ENCODE assay signal across 18 cellular contexts in the genomic region with DNA sequence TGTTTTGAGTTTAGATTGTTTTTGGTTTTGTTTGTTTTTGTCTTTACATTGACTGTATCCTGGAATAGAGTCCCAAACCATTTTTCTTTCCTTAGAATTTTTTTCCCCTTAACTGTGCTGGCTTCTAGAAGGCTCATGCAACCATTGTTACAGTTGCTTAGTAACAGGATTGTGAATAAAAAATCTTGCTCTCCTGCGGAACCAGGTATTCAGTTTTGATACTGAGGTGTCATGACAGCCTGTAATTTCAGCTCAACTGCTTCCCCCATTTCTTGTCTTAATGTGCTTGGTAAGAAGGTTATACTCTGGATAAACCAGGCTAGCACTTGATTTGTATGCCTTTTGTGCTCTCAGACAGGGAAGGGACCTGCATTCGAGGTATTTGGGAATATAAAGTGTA. TPM values are rescaled to one million over a fixed set of nuclear protein-coding genes. Genes with fewer than 3 reads are reported as not detected.
DNase-seq lines count a peak whose midpoint lies in the region; ATAC-seq and TF ChIP-seq lines count a peak whose summit lies in the region.
"Had no signal": no experiment of that assay in that cellular context is flagged by ENCODE, and none has a peak within 500 bp of the region (broad histone marks: within the 10 kb centered on the region; RNA-seq: fewer than 3 reads in every experiment).

No MANE protein-coding gene starts in this region.

- H3K4me3 ChIP-seq in BE2C (ENCODE audit: low read depth, low read length) = no peak overlapping the region
- H3K4me3 ChIP-seq: adrenal gland, MG63, vagina had no signal

- H3K36me3 ChIP-seq in BE2C = no peaks in the 10 kb centered on the region; the same call in 1 of the 2 replicates
- H3K36me3 ChIP-seq: vagina had no signal

- H3K27me3 ChIP-seq in BE2C = no peaks in the 10 kb centered on the region
- H3K27me3 ChIP-seq: adrenal gland, MG63, vagina had no signal

- peaks cover 20% of the 10 kb centered on the region for H3K4me1 Mint-ChIP-seq in T-helper 2 cell treated with Interferon-gamma antibody and Interleukin-4, amounts not matched to agents 5 μg/mL and 100 μg/mL, for 36 hours (ENCODE audit: low read depth)
- H3K4me1 Mint-ChIP-seq in nephron progenitor cell = peaks cover 14% of the 10 kb centered on the region
- H3K4me1 Mint-ChIP-seq: endodermal cell had no signal

- peak overlapping the region; percentile 9 for H3K27ac ChIP-seq in caudate nucleus (ENCODE audit: low read depth, low read length)
- H3K27ac ChIP-seq: adrenal gland, vagina had no signal

- H3K36me3 Mint-ChIP-seq in T-helper 2 cell treated with Interferon-gamma antibody and Interleukin-4, amounts not matched to agents 5 μg/mL and 100 μg/mL, for 36 hours (ENCODE audit: low read depth) = peaks cover 16% of the 10 kb centered on the region
- peaks cover 39% of the 10 kb centered on the region for H3K36me3 Mint-ChIP-seq in nephron progenitor cell (ENCODE audit: low read depth)

- no peaks in the 10 kb centered on the region for H3K4me1 ChIP-seq in BE2C
- H3K4me1 ChIP-seq: adrenal gland had no signal

- no peaks in the 10 kb centered on the region for H3K27me3 Mint-ChIP-seq in T-helper 2 cell treated with Interferon-gamma antibody and Interleukin-4, amounts not matched to agents 5 μg/mL and 100 μg/mL, for 36 hours (ENCODE audit: low read depth)
- H3K27me3 Mint-ChIP-seq in nephron progenitor cell (ENCODE audit: low read depth, poor library complexity) = no peaks in the 10 kb centered on the region

- TF ChIP-seq CTCF in nephron progenitor cell (IDR thresholded peaks at IDR 0.05) (no peak), BE2C (IDR thresholded peaks at IDR 0.05; ENCODE audit: low read depth, low read length) (no peak)

- H3K9me3 ChIP-seq in BE2C = no peaks in the 10 kb centered on the region
- H3K9me3 ChIP-seq: adrenal gland, vagina had no signal

- ATAC-seq in HG03159 (IDR thresholded peaks at IDR 0.05; ENCODE audit: unreplicated experiment) (peak; percentile 60), GM21423 (IDR thresholded peaks at IDR 0.05; ENCODE audit: unreplicated experiment) (no peak), HG03095 (IDR thresholded peaks at IDR 0.05; ENCODE audit: unreplicated experiment) (no peak)
- ATAC-seq: Panc1 had no signal

- DNase-seq in T-helper 2 cell treated with Interferon-gamma antibody and Interleukin-4, amounts not matched to agents 5 μg/mL and 100 μg/mL, for 36 hours (ENCODE audit: low spot score) = no peak
- DNase-seq in T-helper 2 cell = no peak
- peak in 8 of 61 donors; percentile 2 to 63 (median 13) for DNase-seq in caudate nucleus (lab: John Stamatoyannopoulos, UW)
- DNase-seq in nephron progenitor cell = no peak
- no peak for DNase-seq in BE2C
- DNase-seq: adrenal gland; endodermal cell; MG63; NCI-H1694 treated with DMSO at 0.1 percent for 48 hours; NCI-H526 treated with DMSO at 0.1 percent for 48 hours; occipital lobe; stimulated activated CD4-positive, alpha-beta T cell treated with anti-CD3 and anti-CD28 coated beads, Interleukin-1b, Interleukin-23, amount 100 ng/mL, for 48 hours had no signal

- peak overlapping the region; percentile 50 for H3K4me3 Mint-ChIP-seq in T-helper 2 cell treated with Interferon-gamma antibody and Interleukin-4, amounts not matched to agents 5 μg/mL and 100 μg/mL, for 36 hours
- no peak overlapping the region for H3K4me3 Mint-ChIP-seq in nephron progenitor cell
- H3K4me3 Mint-ChIP-seq: activated T-helper 1 cell treated with anti-CD3 and anti-CD28 coated beads, Interleukin-12 subunit alpha, Interleukin-12 subunit beta, Interleukin-2, Interleukin-4 antibody, amounts not matched to agents 30 ng/mL and 10 ng/mL and 1 ng/mL, durations not matched to agents 14 hours and 24 hours and 36 hours; endodermal cell had no signal

- H3K27ac Mint-ChIP-seq in T-helper 2 cell treated with Interferon-gamma antibody and Interleukin-4, amounts not matched to agents 5 μg/mL and 100 μg/mL, for 36 hours = no peak overlapping the region
- peak overlapping the region; percentile 46 for H3K27ac Mint-ChIP-seq in nephron progenitor cell
- H3K27ac Mint-ChIP-seq: activated T-helper 1 cell treated with anti-CD3 and anti-CD28 coated beads, Interleukin-12 subunit alpha, Interleukin-12 subunit beta, Interleukin-2, Interleukin-4 antibody, amounts not matched to agents 30 ng/mL and 10 ng/mL and 1 ng/mL, durations not matched to agents 14 hours and 24 hours and 36 hours; endodermal cell had no signal

- no peaks in the 10 kb centered on the region for H3K9me3 Mint-ChIP-seq in T-helper 2 cell treated with Interferon-gamma antibody and Interleukin-4, amounts not matched to agents 5 μg/mL and 100 μg/mL, for 36 hours
- no peaks in the 10 kb centered on the region for H3K9me3 Mint-ChIP-seq in nephron progenitor cell
- H3K9me3 Mint-ChIP-seq: activated T-helper 1 cell treated with anti-CD3 and anti-CD28 coated beads, Interleukin-12 subunit alpha, Interleukin-12 subunit beta, Interleukin-2, Interleukin-4 antibody, amounts not matched to agents 30 ng/mL and 10 ng/mL and 1 ng/mL, durations not matched to agents 14 hours and 24 hours and 36 hours; endodermal cell had no signal

RNA-seq across cellular contexts. Expression of a gene that starts 42.1 kb away (rescaled TPM):
- 8.0 TPM for polyA plus RNA-seq in BE2C (2012; ENCODE audit: insufficient read depth, insufficient read length, low read depth)
